9 cellular contexts compared by ENCODE assay signal in genomic region chr2:239927424-239927981, GRCh38.
DNase-seq lines count a peak whose midpoint lies in the region; ATAC-seq and TF ChIP-seq lines count a peak whose summit lies in the region.
"Had no signal": no experiment of that assay in that cellular context is flagged by ENCODE, and none has a peak within 500 bp of the region (broad histone marks: within the 10 kb centered on the region; RNA-seq: fewer than 3 reads in every experiment).

No MANE protein-coding gene starts in this region.

- peak overlapping the region; percentile 46 for H3K4me3 ChIP-seq in SJCRH30
- H3K4me3 ChIP-seq in prostate gland, result no peak overlapping the region

- H3K9me3 ChIP-seq in SJCRH30 (replicated peaks) (no peaks in the 10 kb centered on the region), prostate gland (no peaks in the 10 kb centered on the region)

- H3K4me1 ChIP-seq in SJCRH30 (peaks cover 13% of the 10 kb centered on the region; the same call in 1 of the 2 replicates), prostate gland (replicated peaks) (no peaks in the 10 kb centered on the region)

- H3K27ac ChIP-seq in SJCRH30, result peak overlapping the region; percentile 28
- no peak overlapping the region for H3K27ac ChIP-seq in prostate gland
- H3K27ac ChIP-seq: HL-60 had no signal

- no peaks in the 10 kb centered on the region for H3K27me3 ChIP-seq in SJCRH30
- H3K27me3 ChIP-seq in prostate gland (replicated peaks; ENCODE audit: insufficient read depth), result no peaks in the 10 kb centered on the region

- ATAC-seq in GM18870 (IDR thresholded peaks at IDR 0.05; ENCODE audit: unreplicated experiment), result no peak

- WGBS in prostate gland, result 53% methylated on average over 12 of the region's 12 CpGs

- DNase-seq in GM03348 (ENCODE audit: low spot score) (peak; percentile 83), SJCRH30 (peak; percentile 78 to 83), iPS-NIHi7 (ENCODE audit: extremely low spot score) (peak; percentile 48), prostate gland (ENCODE audit: low spot score) (no peak)
- peak; percentile 92 for DNase-seq in activated effector memory CD4-positive, alpha-beta T cell treated with anti-CD3 and anti-CD28 coated beads, Interleukin-2, amount 50 U/mL, for 16 hours
- peak; percentile 59 to 76 for DNase-seq in stimulated activated CD4-positive, alpha-beta T cell treated with anti-CD3 and anti-CD28 coated beads, Interleukin-4, amount 100 ng/mL, for 4 hours
- no peak for DNase-seq in effector CD8-positive, alpha-beta T cell (lab: John Stamatoyannopoulos, UW)

- TF ChIP-seq CTCF in prostate gland (IDR thresholded peaks at IDR 0.05), result no peak

- intact Hi-C loops in prostate gland (cut with DNase I), result no loop called here

- TF ChIP-seq POLR2A in prostate gland (IDR thresholded peaks at IDR 0.05), result no peak

- no peaks in the 10 kb centered on the region for H3K36me3 ChIP-seq in SJCRH30
- H3K36me3 ChIP-seq in prostate gland, result no peaks in the 10 kb centered on the region

Comparison
In these comparisons a context has a peak if more than half of its experiments do, and no peak if none do; other contexts are left out.
1. DNase-seq: peak in GM03348 (single experiment), SJCRH30 (2 of 2), activated effector memory CD4-positive, alpha-beta T cell treated with anti-CD3 and anti-CD28 coated beads, Interleukin-2, amount 50 U/mL, for 16 hours (single experiment), iPS-NIHi7 (single experiment) and stimulated activated CD4-positive, alpha-beta T cell treated with anti-CD3 and anti-CD28 coated beads, Interleukin-4, amount 100 ng/mL, for 4 hours (2 of 2); none in prostate gland (single experiment) and effector CD8-positive, alpha-beta T cell (single experiment).